ENCODE assay signal across 8 cellular contexts in the genomic region with DNA sequence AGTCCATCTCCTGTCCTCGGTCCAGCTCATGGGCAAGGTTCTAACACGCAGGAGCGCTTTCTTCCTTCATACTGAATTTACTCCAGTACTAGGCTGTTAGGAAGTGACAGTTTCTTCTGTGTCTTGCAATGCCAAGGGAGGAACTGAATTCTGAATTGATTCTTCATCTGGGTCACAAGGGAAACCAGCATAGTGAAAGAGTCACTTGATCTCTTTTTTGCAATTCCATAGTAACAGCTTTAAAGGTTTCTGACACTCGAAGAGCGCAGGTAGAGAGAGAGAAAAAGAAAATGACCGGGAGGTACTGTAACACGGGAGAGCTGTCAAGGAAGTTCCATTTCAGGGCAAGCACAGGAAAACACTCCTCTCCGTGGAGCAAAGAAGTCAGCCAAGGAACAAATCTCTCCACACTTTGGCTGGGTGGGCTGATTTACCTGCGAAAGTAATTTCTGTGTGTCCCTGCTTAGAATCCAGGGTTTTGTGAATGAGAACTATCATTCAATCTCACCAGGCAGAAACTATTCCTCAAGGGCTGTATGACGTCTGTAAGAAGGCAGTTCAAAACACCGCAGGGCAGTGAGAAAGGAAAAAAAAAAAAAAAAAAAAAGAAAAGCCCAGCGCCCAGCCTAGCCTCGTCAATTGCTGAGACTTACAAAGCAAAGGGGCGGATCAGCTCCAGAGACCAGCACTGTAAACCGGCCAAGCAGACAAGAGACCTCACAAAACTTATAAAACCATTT.
DNase-seq lines count a peak whose midpoint lies in the region; ATAC-seq and TF ChIP-seq lines count a peak whose summit lies in the region.

No MANE protein-coding gene starts in this region.

- TF ChIP-seq POLR2A in spleen (IDR thresholded peaks at IDR 0.05), result no peak

- peak overlapping the region; percentile 97 for H3K27ac Mint-ChIP-seq in chondrocyte (ENCODE audit: unreplicated experiment)

- no peaks in the 10 kb centered on the region for H3K36me3 ChIP-seq in spleen
- H3K36me3 ChIP-seq in WERI-Rb-1, result no peaks in the 10 kb centered on the region

- H3K27ac ChIP-seq in layer of hippocampus (ENCODE audit: low read depth, low read length) (peak overlapping the region; percentile 30), spleen (peak overlapping the region in 7 of 8 donors; percentile 48 to 73 (median 65)), WERI-Rb-1 (no peak overlapping the region)

- no peaks in the 10 kb centered on the region for H3K27me3 Mint-ChIP-seq in chondrocyte (ENCODE audit: low read depth)

- H3K9me3 Mint-ChIP-seq in chondrocyte (ENCODE audit: low read depth), result no peaks in the 10 kb centered on the region

- H3K9me3 ChIP-seq in spleen (no peaks in the 10 kb centered on the region), WERI-Rb-1 (ENCODE audit: severe bottlenecking) (no peaks in the 10 kb centered on the region)

- peak; percentile 4 for DNase-seq in AG10803 (ENCODE audit: low read depth)
- DNase-seq in LNCaP clone FGC (ENCODE audit: low read depth), result peak; percentile 52
- DNase-seq in chondrocyte (ENCODE audit: low spot score), result no peak
- no peak for DNase-seq in spleen
- no peak for DNase-seq in WERI-Rb-1
- DNase-seq in NCI-H146 (lab: John Stamatoyannopoulos, UW), result no peak

- WGBS in spleen, 5 donors, result 3 to 10% (median 4%) methylated on average over 15 of the region's 15 CpGs

- H3K36me3 Mint-ChIP-seq in chondrocyte (ENCODE audit: low read depth), result no peaks in the 10 kb centered on the region

- H3K4me3 ChIP-seq in AG10803 (ENCODE audit: low read length) (peak overlapping the region; percentile 47), LNCaP clone FGC (ENCODE audit: low read depth, low read length) (peak overlapping the region; percentile 45), spleen (peak overlapping the region; percentile 0 to 59 (median 23)), WERI-Rb-1 (ENCODE audit: low read depth, low read length) (no peak overlapping the region)

- intact Hi-C loops in spleen (cut with DNase I; ENCODE audit: low total_unique reads), result no loop called here

- H3K4me1 ChIP-seq in spleen, result peaks cover 0 to 24% (median 7%) of the 10 kb centered on the region in 6 donors

- ATAC-seq in HG03571 (IDR thresholded peaks at IDR 0.05; ENCODE audit: unreplicated experiment), result no peak

- TF ChIP-seq CTCF in AG10803 (conservative IDR thresholded peaks at IDR 0.05; ENCODE audit: low read length) (no peak), LNCaP clone FGC (IDR thresholded peaks at IDR 0.05; ENCODE audit: control insufficient read depth, extremely low read depth, insufficient read depth) (no peak), chondrocyte (IDR thresholded peaks at IDR 0.05) (no peak), spleen (IDR thresholded peaks at IDR 0.05 in 8 of 11, conservative IDR thresholded peaks at IDR 0.05 in 3 of 11) (no peak), WERI-Rb-1 (IDR thresholded peaks at IDR 0.05; ENCODE audit: low read depth, low read length) (no peak)

- peak overlapping the region; percentile 84 for H3K4me3 Mint-ChIP-seq in chondrocyte (ENCODE audit: unreplicated experiment)

- H3K27me3 ChIP-seq in layer of hippocampus (ENCODE audit: control insufficient read depth, insufficient read depth, low read length), result no peaks in the 10 kb centered on the region
- no peaks in the 10 kb centered on the region for H3K27me3 ChIP-seq in spleen (replicated peaks in 1 of 7)
- H3K27me3 ChIP-seq in WERI-Rb-1 (ENCODE audit: insufficient read depth, low read depth, severe bottlenecking), result no peaks in the 10 kb centered on the region

- peaks cover 55% of the 10 kb centered on the region for H3K4me1 Mint-ChIP-seq in chondrocyte (ENCODE audit: low read depth)

Comparison
In these comparisons a context has a peak if more than half of its experiments do, and no peak if none do; other contexts are left out.
1. DNase-seq: peak in AG10803 (single experiment) and LNCaP clone FGC (single experiment); none in chondrocyte (single experiment), spleen (single experiment), WERI-Rb-1 (single experiment) and NCI-H146 (single experiment).